ENCODE assay signal across 30 cellular contexts in genomic region chr9:103152473-103152872, GRCh38.
A peak's percentile ranks its signal among the peaks of the same experiment; 100 is the strongest.
DNase-seq lines count a peak whose midpoint lies in the region; ATAC-seq and TF ChIP-seq lines count a peak whose summit lies in the region.
"Had no signal": no experiment of that assay in that cellular context is flagged by ENCODE, and none has a peak within 500 bp of the region (broad histone marks: within the 10 kb centered on the region; RNA-seq: fewer than 3 reads in every experiment).

No MANE protein-coding gene starts in this region.

- no peaks in the 10 kb centered on the region for H3K27me3 ChIP-seq in H7 (ENCODE audit: control insufficient read depth, insufficient read depth, low read length)
- H3K27me3 ChIP-seq: esophagus muscularis mucosa, foreskin keratinocyte, heart right ventricle, right atrium auricular region, transverse colon had no signal

- no peak overlapping the region for H3K27ac ChIP-seq in 22Rv1
- H3K27ac ChIP-seq: coronary artery, esophagus muscularis mucosa, foreskin keratinocyte, heart right ventricle, right atrium auricular region, transverse colon had no signal

- DNase-seq in H7: peak; percentile 1
- DNase-seq in NCI-H82 (lab: John Stamatoyannopoulos, UW): peak; percentile 60
- DNase-seq in cardiac fibroblast (ENCODE audit: low read depth in 2 of 2): peak in 1 of 2 donors; percentile 30
- DNase-seq in NCI-H2107 (lab: John Stamatoyannopoulos, UW): no peak
- DNase-seq in stimulated activated naive CD8-positive, alpha-beta T cell treated with anti-CD3 and anti-CD28 coated beads, Interleukin-15, Interleukin-2, amounts not matched to agents 100 U/mL and 50 U/mL, for 24 hours: no peak
- no peak for DNase-seq in effector CD4-positive, alpha-beta T cell
- DNase-seq: activated B cell treated with CpG ODN at 0.5 μM for 24 hours; activated CD8-positive, alpha-beta memory T cell treated with anti-CD3 and anti-CD28 coated beads, Interleukin-2, amount 50 U/mL, for 4 hours; activated naive CD4-positive, alpha-beta T cell treated with anti-CD3 and anti-CD28 coated beads, Interleukin-2, amount 50 U/mL, for 16 hours; amniotic stem cell; foreskin keratinocyte; GDM1; heart right ventricle; KBM-7; NCI-H146; NCI-H2171 treated with DMSO at 0.1 percent for 48 hours; NCI-H774; PC-3; stimulated activated CD4-positive, alpha-beta T cell treated with anti-CD3 and anti-CD28 coated beads, Interleukin-2, amount 100 ng/mL, for 24 hours; T1000; transverse colon had no signal

- TF ChIP-seq CTCF in 22Rv1 (IDR thresholded peaks at IDR 0.05): peak; percentile 19
- TF ChIP-seq CTCF in cardiac fibroblast (IDR thresholded peaks at IDR 0.05; ENCODE audit: low read depth, low read length): peak; percentile 26

- ATAC-seq in stimulated activated naive CD8-positive, alpha-beta T cell treated with anti-CD3 and anti-CD28 coated beads, Interleukin-15, Interleukin-2, amounts not matched to agents 100 U/mL and 50 U/mL, for 24 hours: no peak
- ATAC-seq in GM21723 (IDR thresholded peaks at IDR 0.05; ENCODE audit: unreplicated experiment): no peak
- ATAC-seq: activated T-helper 17 cell treated with anti-CD3 and anti-CD28 coated beads, Interleukin-2, amount 50 U/mL, for 72 hours; foreskin keratinocyte; heart right ventricle; PC-3; Right ventricle myocardium inferior had no signal

- no peaks in the 10 kb centered on the region for H3K36me3 ChIP-seq in H7 (replicated peaks; ENCODE audit: control insufficient read depth, insufficient read depth, low read length)
- H3K36me3 ChIP-seq: esophagus muscularis mucosa, heart right ventricle, right atrium auricular region, transverse colon had no signal

- no peak overlapping the region for H3K4me3 ChIP-seq in H7 (ENCODE audit: insufficient read depth, low read depth, low read length)
- no peak overlapping the region for H3K4me3 ChIP-seq in cardiac fibroblast (replicated peaks in 1 of 2; ENCODE audit: low read depth in 2 of 2, low read length in 2 of 2)
- H3K4me3 ChIP-seq: coronary artery, esophagus muscularis mucosa, heart right ventricle, lung, right atrium auricular region, smooth muscle cell, transverse colon had no signal

Comparison
In these comparisons a context has a peak if more than half of its experiments do, and no peak if none do; other contexts are left out.
1. DNase-seq: peak in H7 (single experiment) and NCI-H82 (single experiment); none in NCI-H2107 (single experiment), stimulated activated naive CD8-positive, alpha-beta T cell treated with anti-CD3 and anti-CD28 coated beads, Interleukin-15, Interleukin-2, amounts not matched to agents 100 U/mL and 50 U/mL, for 24 hours (single experiment) and effector CD4-positive, alpha-beta T cell (single experiment).